ENCODE assay signal across 8 cellular contexts in genomic region chr2:54597153-54597827, GRCh38.
DNase-seq lines count a peak whose midpoint lies in the region; ATAC-seq, FAIRE-seq and TF ChIP-seq lines count a peak whose summit lies in the region.

No MANE protein-coding gene starts in this region.

- H3K27ac ChIP-seq in breast epithelium (peak overlapping the region; percentile 62 to 64), neutrophil (peak overlapping the region; percentile 86)

- H3K4me1 ChIP-seq in breast epithelium (peaks cover 0 to 22% of the 10 kb centered on the region in 2 donors), neutrophil (ENCODE audit: control insufficient read depth in 1 of 2, insufficient read depth in 1 of 2, low read depth in 1 of 2, low read length in 1 of 2) (peaks cover 82 to 86% of the 10 kb centered on the region in 2 experiments)

- in situ Hi-C loops in ACHN (cut with HindIII; ENCODE audit: low pct_ligation_motif_present, low pct_unique_long_range_greater_than_20kb, low sequenced_read_pairs), result no loop called here

- H3K9me3 ChIP-seq in breast epithelium, result no peaks in the 10 kb centered on the region
- no peaks in the 10 kb centered on the region for H3K9me3 ChIP-seq in neutrophil

- no peak for DNase-seq in GM12891 (ENCODE audit: insufficient read length, low spot score)
- DNase-seq in NCI-H1105 treated with DMSO at 0.1 percent for 48 hours (lab: John Stamatoyannopoulos, UW), result peak; percentile 60
- no peak for DNase-seq in breast epithelium (ENCODE audit: low spot score in 2 of 2)
- DNase-seq in cortex of kidney (lab: John Stamatoyannopoulos, UW), result no peak
- DNase-seq in HTR-8/SVneo (ENCODE audit: insufficient read length, low spot score), result no peak
- no peak for DNase-seq in ACHN

- intact Hi-C loops in breast epithelium (cut with DNase I; ENCODE audit: low total_unique reads), result no loop called here

- ATAC-seq in HG02623 (IDR thresholded peaks at IDR 0.05; ENCODE audit: unreplicated experiment), result no peak

- peak; percentile 5 for FAIRE-seq in GM12891 (lab: Jason Lieb, UNC)
- no peak for FAIRE-seq in HTR-8/SVneo (lab: Jason Lieb, UNC)

- H3K36me3 ChIP-seq in breast epithelium (no peaks in the 10 kb centered on the region), neutrophil (no peaks in the 10 kb centered on the region)

- H3K4me3 ChIP-seq in breast epithelium, result no peak overlapping the region
- peak overlapping the region in 1 of 2 experiments; percentile 39 for H3K4me3 ChIP-seq in neutrophil (ENCODE audit: low read depth in 1 of 2, low read length in 1 of 2)

- TF ChIP-seq CTCF in breast epithelium (IDR thresholded peaks at IDR 0.05), result no peak
- no peak for TF ChIP-seq CTCF in neutrophil (IDR thresholded peaks at IDR 0.05)

- no peak for TF ChIP-seq POLR2A in GM12891 (IDR thresholded peaks at IDR 0.05; ENCODE audit: low read depth, low read length)
- no peak for TF ChIP-seq POLR2A in breast epithelium (IDR thresholded peaks at IDR 0.05)

- no peaks in the 10 kb centered on the region for H3K27me3 ChIP-seq in breast epithelium
- no peaks in the 10 kb centered on the region for H3K27me3 ChIP-seq in neutrophil

TF ChIP-seq in GM12891, 5 proteins besides CTCF, POLR2A, EP300 and RAD21:
- TF ChIP-seq POU2F2 (IDR thresholded peaks at IDR 0.05; ENCODE audit: low read depth, low read length), result no peak
- TF ChIP-seq PAX5 (IDR thresholded peaks at IDR 0.05; ENCODE audit: insufficient read depth, low read length, severe bottlenecking), result no peak
- TF ChIP-seq TAF1 (IDR thresholded peaks at IDR 0.05; ENCODE audit: low read depth, low read length), result no peak
- TF ChIP-seq POLR2AphosphoS5 (IDR thresholded peaks at IDR 0.05; ENCODE audit: low read depth, low read length), result no peak
- no peak for TF ChIP-seq SPI1 (IDR thresholded peaks at IDR 0.05; ENCODE audit: low read depth, low read length)
